Comparison of ENCODE assay signal across 27 cellular contexts in the genomic region with DNA sequence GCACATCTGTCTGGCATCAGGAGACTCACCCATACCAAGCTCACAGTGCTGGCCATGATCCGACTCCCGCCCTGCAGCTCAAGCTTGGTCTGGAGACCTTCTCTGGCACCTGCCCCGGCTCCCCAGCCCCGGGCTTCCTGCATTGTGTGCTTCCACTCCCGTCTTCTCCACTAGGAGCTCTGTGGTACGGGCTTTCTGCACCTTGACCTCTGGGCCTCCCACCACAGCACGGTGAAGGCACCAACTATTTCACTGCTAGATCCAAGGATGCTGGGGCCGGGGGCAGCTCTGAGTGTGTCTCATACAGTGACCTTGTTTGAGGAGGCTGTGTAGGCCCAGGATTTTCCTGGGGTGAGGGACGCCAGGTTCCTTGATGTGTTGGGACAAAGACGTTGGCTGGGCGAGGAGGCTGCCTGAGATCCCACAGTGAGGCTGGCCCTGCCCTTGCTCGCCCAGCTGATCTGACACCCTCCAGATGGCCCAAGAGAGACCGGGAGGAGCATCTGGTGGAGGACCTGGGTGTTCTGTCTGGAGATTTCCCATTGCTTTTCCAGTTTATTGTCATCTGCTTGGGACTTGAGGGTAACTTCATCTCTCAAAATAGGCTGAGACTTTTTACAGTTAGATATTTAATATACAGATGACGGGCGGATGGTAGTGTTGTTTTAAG.
DNase-seq lines count a peak whose midpoint lies in the region; ATAC-seq and TF ChIP-seq lines count a peak whose summit lies in the region.
"Had no signal": no experiment of that assay in that cellular context is flagged by ENCODE, and none has a peak within 500 bp of the region (broad histone marks: within the 10 kb centered on the region; RNA-seq: fewer than 3 reads in every experiment).

No MANE protein-coding gene starts in this region.

- no peaks in the 10 kb centered on the region for H3K27me3 Mint-ChIP-seq in MCF 10A (ENCODE audit: insufficient read depth, unreplicated experiment)
- H3K27me3 Mint-ChIP-seq in endodermal cell (ENCODE audit: insufficient read depth): peaks cover 3% of the 10 kb centered on the region
- H3K27me3 Mint-ChIP-seq: activated naive CD8-positive, alpha-beta T cell treated with anti-CD3 and anti-CD28 coated beads, Interleukin-2, amount 50 U/mL, for 24 hours had no signal

- no peak for TF ChIP-seq CTCF in MCF 10A (IDR thresholded peaks at IDR 0.05; ENCODE audit: unreplicated experiment)
- TF ChIP-seq CTCF in mammary epithelial cell (conservative IDR thresholded peaks at IDR 0.05 in 1 of 2, IDR thresholded peaks at IDR 0.05 in 1 of 2; ENCODE audit: extremely low read depth in 1 of 2, insufficient read depth in 1 of 2, low read depth in 1 of 2, low read length in 2 of 2): no peak
- peak; percentile 46 for TF ChIP-seq CTCF in endodermal cell (conservative IDR thresholded peaks at IDR 0.05)
- no peak for TF ChIP-seq CTCF in testis (IDR thresholded peaks at IDR 0.05)
- no peak for TF ChIP-seq CTCF in upper lobe of right lung (IDR thresholded peaks at IDR 0.05)

- H3K9ac ChIP-seq in mammary epithelial cell (ENCODE audit: insufficient read depth, low read length) (no peak overlapping the region), endodermal cell (ENCODE audit: extremely low read depth, low read length, poor library complexity, severe bottlenecking) (no peak overlapping the region)

- peak; percentile 73 for DNase-seq in DMS 273 (lab: John Stamatoyannopoulos, UW; ENCODE audit: unreplicated experiment)
- DNase-seq in DMS 273 treated with DMSO at 0.1 percent for 48 hours (lab: John Stamatoyannopoulos, UW): no peak
- DNase-seq in MCF 10A (ENCODE audit: unreplicated experiment): no peak
- no peak for DNase-seq in mammary epithelial cell
- DNase-seq in endodermal cell: no peak
- no peak for DNase-seq in testis
- DNase-seq in left ventricle myocardium superior: no peak
- DNase-seq in upper lobe of right lung: no peak
- DNase-seq: activated CD4-positive, alpha-beta T cell treated with anti-CD3 and anti-CD28 coated beads, Interleukin-2, amount 50 U/mL, for 48 hours; activated CD8-positive, alpha-beta memory T cell treated with anti-CD3 and anti-CD28 coated beads, Interleukin-2, amount 50 U/mL, for 4 hours; activated naive CD8-positive, alpha-beta T cell treated with anti-CD3 and anti-CD28 coated beads, Interleukin-2, amount 50 U/mL, for 24 hours; effector CD8-positive, alpha-beta T cell; hippocampal formation; KBM-7; mucosa of descending colon; NCI-H1092 treated with DMSO at 0.1 percent for 48 hours; NCI-H1930; NCI-H526; ovary; RPMI8226 had no signal

- H3K36me3 ChIP-seq in mammary epithelial cell (ENCODE audit: insufficient read depth, low read length): no peaks in the 10 kb centered on the region
- no peaks in the 10 kb centered on the region for H3K36me3 ChIP-seq in endodermal cell (ENCODE audit: control insufficient read depth, insufficient read depth, low read length)
- no peaks in the 10 kb centered on the region for H3K36me3 ChIP-seq in testis (ENCODE audit: low read depth, missing control alignments)
- no peaks in the 10 kb centered on the region for H3K36me3 ChIP-seq in upper lobe of right lung
- H3K36me3 ChIP-seq: ovary had no signal

- POLR2A ChIA-PET in MCF 10A (lab: Yijun Ruan, JAX): interaction anchor here (0.8 kb wide), 1 partner anchor 13 kb away, joined by 3 read pairs; no protein-coding TSS in a partner anchor

- no peaks in the 10 kb centered on the region for H3K9me3 ChIP-seq in mammary epithelial cell (replicated peaks; ENCODE audit: insufficient read depth, low read length)
- no peaks in the 10 kb centered on the region for H3K9me3 ChIP-seq in endodermal cell (ENCODE audit: control insufficient read depth, low read length)
- H3K9me3 ChIP-seq in testis: no peaks in the 10 kb centered on the region
- no peaks in the 10 kb centered on the region for H3K9me3 ChIP-seq in upper lobe of right lung
- H3K9me3 ChIP-seq: mucosa of descending colon, ovary had no signal

- in situ Hi-C loops in mammary epithelial cell (cut with MboI; ENCODE audit: low sequenced_read_pairs in 2 of 2): no loop called here

- peaks cover 11% of the 10 kb centered on the region for H3K36me3 Mint-ChIP-seq in MCF 10A (ENCODE audit: insufficient read depth, unreplicated experiment)
- no peaks in the 10 kb centered on the region for H3K36me3 Mint-ChIP-seq in endodermal cell (ENCODE audit: low read depth)

- no peak overlapping the region for H3K4me3 Mint-ChIP-seq in MCF 10A (ENCODE audit: unreplicated experiment)
- no peak overlapping the region for H3K4me3 Mint-ChIP-seq in endodermal cell
- H3K4me3 Mint-ChIP-seq: activated naive CD8-positive, alpha-beta T cell treated with anti-CD3 and anti-CD28 coated beads, Interleukin-2, amount 50 U/mL, for 24 hours; stimulated activated effector memory CD8-positive, alpha-beta T cell treated with anti-CD3 and anti-CD28 coated beads, Interleukin-12 subunit alpha, Interleukin-12 subunit beta, amount 100 ng/mL, for 72 hours; T-helper 1 cell treated with Interleukin-12 subunit alpha and Interleukin-12 subunit beta and Interleukin-4 antibody, amounts not matched to agents 30 μg/mL and 1 μg/mL, for 36 hours had no signal

- no peak for TF ChIP-seq POLR2A in testis (IDR thresholded peaks at IDR 0.05)

- no TSS peak for BruUV-seq in MCF 10A (replicated peaks; lab: Mats Ljungman, UMichigan)
- no TSS peak for BruUV-seq in mammary epithelial cell (replicated peaks; lab: Mats Ljungman, UMichigan)

- no peak overlapping the region for H2AFZ ChIP-seq in mammary epithelial cell (ENCODE audit: low read depth, low read length)

- peaks cover 84% of the 10 kb centered on the region for H3K79me2 ChIP-seq in mammary epithelial cell (ENCODE audit: insufficient read depth, low read length)

- no peak overlapping the region for H3K4me2 ChIP-seq in mammary epithelial cell (ENCODE audit: insufficient read depth, low read depth, low read length)

- dilution Hi-C loops in mammary epithelial cell (cut with HindIII; ENCODE audit: low sequenced_read_pairs): no loop called here

- no peak overlapping the region for H3K27ac ChIP-seq in mammary epithelial cell (ENCODE audit: insufficient read depth, low read depth, low read length)
- no peak overlapping the region for H3K27ac ChIP-seq in endodermal cell (ENCODE audit: low read depth, low read length)
- peak overlapping the region; percentile 15 to 45 for H3K27ac ChIP-seq in testis
- no peak overlapping the region for H3K27ac ChIP-seq in upper lobe of right lung
- H3K27ac ChIP-seq: 22Rv1, C4-2B, coronary artery, epithelial cell of prostate, ovary had no signal

- H3K27ac Mint-ChIP-seq in MCF 10A (ENCODE audit: low read depth, unreplicated experiment): peak overlapping the region; percentile 62
- no peak overlapping the region for H3K27ac Mint-ChIP-seq in endodermal cell
- H3K27ac Mint-ChIP-seq: activated naive CD8-positive, alpha-beta T cell treated with anti-CD3 and anti-CD28 coated beads, Interleukin-2, amount 50 U/mL, for 24 hours; T-helper 1 cell treated with Interleukin-12 subunit alpha and Interleukin-12 subunit beta and Interleukin-4 antibody, amounts not matched to agents 30 μg/mL and 1 μg/mL, for 36 hours had no signal

- WGBS in mammary epithelial cell (ENCODE audit: low coverage, missing lambda C conversion rate): 95% methylated on average over 12 of the region's 15 CpGs
- WGBS in endodermal cell (ENCODE audit: insufficient coverage in 1 of 2, insufficient read length in 1 of 2), 2 experiments: 90 to 93% methylated on average over 8 to 15 of the region's 15 CpGs
- whole genome bisulfite sequencing in testis, 2 donors: 75 to 81% methylated on average over 14 to 15 of the region's 15 CpGs

- H3K4me1 Mint-ChIP-seq in MCF 10A (ENCODE audit: insufficient read depth, unreplicated experiment) (peaks cover 10% of the 10 kb centered on the region), endodermal cell (peaks cover 9% of the 10 kb centered on the region)

- H3K4me1 ChIP-seq in mammary epithelial cell (ENCODE audit: insufficient read depth, low read length): no peaks in the 10 kb centered on the region
- peaks cover 2% of the 10 kb centered on the region for H3K4me1 ChIP-seq in endodermal cell (ENCODE audit: control insufficient read depth, insufficient read depth, low read length)
- peaks cover 74% of the 10 kb centered on the region for H3K4me1 ChIP-seq in testis
- H3K4me1 ChIP-seq in upper lobe of right lung: peaks cover 37% of the 10 kb centered on the region

- CTCF ChIA-PET in MCF 10A (lab: Yijun Ruan, JAX) (interaction anchor here (0.5 kb wide), 1 partner anchor 79 kb away, joined by 8 read pairs; no protein-coding TSS in a partner anchor), mammary epithelial cell (lab: Charles Lee; ENCODE audit: low non-redundant PET) (no interaction called here)

- intact Hi-C loops in MCF 10A (cut with micrococcal nuclease): no loop called here
- intact Hi-C loops in mammary epithelial cell (cut with micrococcal nuclease): no loop called here
- intact Hi-C loops in testis (cut with DNase I; ENCODE audit: low total_unique reads): no loop called here
- intact Hi-C loops in left ventricle myocardium superior (cut with micrococcal nuclease): no loop called here
- intact Hi-C loops in upper lobe of right lung (cut with DNase I): no loop called here

- no peaks in the 10 kb centered on the region for H3K27me3 ChIP-seq in mammary epithelial cell (ENCODE audit: insufficient read depth, low read length)
- H3K27me3 ChIP-seq in endodermal cell (ENCODE audit: control insufficient read depth, insufficient read depth, low read length, poor library complexity, severe bottlenecking): no peaks in the 10 kb centered on the region
- H3K27me3 ChIP-seq in testis: no peaks in the 10 kb centered on the region
- no peaks in the 10 kb centered on the region for H3K27me3 ChIP-seq in upper lobe of right lung
- H3K27me3 ChIP-seq: ovary had no signal

- H3K9me3 Mint-ChIP-seq in MCF 10A (ENCODE audit: unreplicated experiment) (no peaks in the 10 kb centered on the region), endodermal cell (no peaks in the 10 kb centered on the region)
- H3K9me3 Mint-ChIP-seq: activated naive CD8-positive, alpha-beta T cell treated with anti-CD3 and anti-CD28 coated beads, Interleukin-2, amount 50 U/mL, for 24 hours; stimulated activated effector memory CD8-positive, alpha-beta T cell treated with anti-CD3 and anti-CD28 coated beads, Interleukin-12 subunit alpha, Interleukin-12 subunit beta, amount 100 ng/mL, for 72 hours; T-helper 1 cell treated with Interleukin-12 subunit alpha and Interleukin-12 subunit beta and Interleukin-4 antibody, amounts not matched to agents 30 μg/mL and 1 μg/mL, for 36 hours had no signal

- H3K4me3 ChIP-seq in mammary epithelial cell (replicated peaks in 1 of 3; ENCODE audit: insufficient read depth in 1 of 3, low read depth in 2 of 3, low read length in 3 of 3) (no peak overlapping the region), endodermal cell (ENCODE audit: low read length) (no peak overlapping the region), testis (no peak overlapping the region), upper lobe of right lung (no peak overlapping the region)
- H3K4me3 ChIP-seq: coronary artery, lung, mucosa of descending colon, ovary had no signal

- peaks cover 3% of the 10 kb centered on the region for H4K20me1 ChIP-seq in mammary epithelial cell (ENCODE audit: insufficient read depth, low read length)

- no peak for ATAC-seq in left ventricle myocardium superior
- ATAC-seq in upper lobe of right lung: no peak
- ATAC-seq: activated naive CD8-positive, alpha-beta T cell treated with anti-CD3 and anti-CD28 coated beads, Interleukin-2, amount 50 U/mL, for 24 hours; mucosa of descending colon; stimulated activated effector memory CD8-positive, alpha-beta T cell treated with anti-CD3 and anti-CD28 coated beads, Interleukin-12 subunit alpha, Interleukin-12 subunit beta, amount 100 ng/mL, for 72 hours had no signal

Comparison
In these comparisons a context has a peak if more than half of its experiments do, and no peak if none do; other contexts are left out.
1. H3K27ac ChIP-seq: peak in testis (2 of 2); none in mammary epithelial cell (single experiment), endodermal cell (single experiment) and upper lobe of right lung (single experiment).